Comparison of ENCODE assay signal across 21 cellular contexts in genomic region chr1:245039196-245039595, GRCh38.
DNase-seq lines count a peak whose midpoint lies in the region; ATAC-seq and TF ChIP-seq lines count a peak whose summit lies in the region.
"Had no signal": no experiment of that assay in that cellular context is flagged by ENCODE, and none has a peak within 500 bp of the region (broad histone marks: within the 10 kb centered on the region; RNA-seq: fewer than 3 reads in every experiment).

No MANE protein-coding gene starts in this region.

- H3K9me3 Mint-ChIP-seq in memory B cell = no peaks in the 10 kb centered on the region
- H3K9me3 Mint-ChIP-seq in effector memory CD8-positive, alpha-beta T cell = no peaks in the 10 kb centered on the region
- peaks cover 4% of the 10 kb centered on the region for H3K9me3 Mint-ChIP-seq in osteocyte (ENCODE audit: unreplicated experiment)

- peak; percentile 33 for DNase-seq in ACHN
- peak; percentile 79 for DNase-seq in DMS79 (lab: John Stamatoyannopoulos, UW)
- peak; percentile 19 for DNase-seq in NCI-H187 treated with DMSO at 0.1 percent for 48 hours (lab: John Stamatoyannopoulos, UW)
- DNase-seq in memory B cell (ENCODE audit: low spot score in 2 of 2) = no peak
- no peak for DNase-seq in effector memory CD8-positive, alpha-beta T cell
- no peak for DNase-seq in osteocyte (ENCODE audit: extremely low spot score, unreplicated experiment)
- DNase-seq in NCI-H2196 (lab: John Stamatoyannopoulos, UW; ENCODE audit: unreplicated experiment) = no peak
- DNase-seq: H7, MG63, NCI-H1092 treated with DMSO at 0.1 percent for 48 hours, NCI-H1436 treated with DMSO at 0.1 percent for 48 hours, NCI-H2081 treated with DMSO at 0.1 percent for 48 hours, NCI-H446 treated with DMSO at 0.1 percent for 48 hours, NCI-H526 treated with DMSO at 0.1 percent for 48 hours, OCI-M1, T-helper 9 cell had no signal

- H3K4me1 Mint-ChIP-seq in memory B cell (no peaks in the 10 kb centered on the region), osteocyte (ENCODE audit: unreplicated experiment) (peaks cover 4% of the 10 kb centered on the region)
- peaks cover 0 to 3% of the 10 kb centered on the region in 2 donors for H3K4me1 Mint-ChIP-seq in effector memory CD8-positive, alpha-beta T cell (ENCODE audit: low read depth in 2 of 2)
- H3K4me1 Mint-ChIP-seq: B cell had no signal

- in situ Hi-C loops in ACHN (cut with HindIII; ENCODE audit: low pct_ligation_motif_present, low pct_unique_long_range_greater_than_20kb, low sequenced_read_pairs) = no loop called here

- H3K4me3 Mint-ChIP-seq in memory B cell (no peak overlapping the region), osteocyte (ENCODE audit: unreplicated experiment) (no peak overlapping the region)
- H3K4me3 Mint-ChIP-seq in effector memory CD8-positive, alpha-beta T cell = no peak overlapping the region
- H3K4me3 Mint-ChIP-seq: B cell, CD14-positive monocyte had no signal

- no peaks in the 10 kb centered on the region for H3K27me3 Mint-ChIP-seq in memory B cell
- H3K27me3 Mint-ChIP-seq in effector memory CD8-positive, alpha-beta T cell = no peaks in the 10 kb centered on the region
- no peaks in the 10 kb centered on the region for H3K27me3 Mint-ChIP-seq in osteocyte (ENCODE audit: unreplicated experiment)
- H3K27me3 Mint-ChIP-seq: B cell had no signal

- ATAC-seq in memory B cell (ENCODE audit: low read depth) = peak; percentile 24
- no peak for ATAC-seq in effector memory CD8-positive, alpha-beta T cell (replicated peaks)
- ATAC-seq: HepG2, K562, Right ventricle myocardium inferior had no signal

- H3K36me3 Mint-ChIP-seq in memory B cell (no peaks in the 10 kb centered on the region), osteocyte (ENCODE audit: unreplicated experiment) (peaks cover 1% of the 10 kb centered on the region)
- H3K36me3 Mint-ChIP-seq in effector memory CD8-positive, alpha-beta T cell (ENCODE audit: insufficient read depth) = no peaks in the 10 kb centered on the region
- H3K36me3 Mint-ChIP-seq: CD14-positive monocyte had no signal

- no peak for TF ChIP-seq CTCF in osteocyte (IDR thresholded peaks at IDR 0.05)

- H3K27ac Mint-ChIP-seq in memory B cell = no peak overlapping the region
- H3K27ac Mint-ChIP-seq in effector memory CD8-positive, alpha-beta T cell = no peak overlapping the region
- no peak overlapping the region for H3K27ac Mint-ChIP-seq in osteocyte (ENCODE audit: unreplicated experiment)
- H3K27ac Mint-ChIP-seq: B cell had no signal

Comparison
In these comparisons a context has a peak if more than half of its experiments do, and no peak if none do; other contexts are left out.
1. DNase-seq: peak in ACHN (single experiment), DMS79 (single experiment) and NCI-H187 treated with DMSO at 0.1 percent for 48 hours (single experiment); none in memory B cell (0 of 2), effector memory CD8-positive, alpha-beta T cell (0 of 3), osteocyte (single experiment) and NCI-H2196 (single experiment).